ENCODE assay signal across 16 cellular contexts in the genomic region with DNA sequence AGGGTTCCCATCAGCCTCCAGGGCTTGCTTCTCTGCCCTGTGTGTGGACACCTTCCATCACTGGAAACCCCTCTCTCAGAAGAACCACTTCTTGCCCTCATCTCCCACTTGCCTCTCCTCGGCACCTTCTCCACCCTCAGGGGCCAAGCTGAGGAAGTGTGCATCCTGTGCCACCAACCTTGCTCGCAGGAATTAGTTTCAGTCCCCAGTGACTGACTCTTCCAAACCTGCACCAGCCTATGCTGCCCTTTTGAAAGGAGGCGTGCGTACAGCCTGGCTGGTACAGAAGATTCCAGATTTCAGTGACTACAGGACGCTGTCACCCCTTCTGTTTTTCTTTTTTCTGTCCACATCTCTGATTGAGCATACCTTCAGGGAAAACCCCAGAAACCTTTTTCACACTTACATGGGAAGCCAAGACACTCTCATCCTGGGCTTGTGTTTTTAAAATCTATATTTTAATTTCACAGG.
DNase-seq lines count a peak whose midpoint lies in the region; ATAC-seq lines count a peak whose summit lies in the region.
"Had no signal": no experiment of that assay in that cellular context is flagged by ENCODE, and none has a peak within 500 bp of the region (broad histone marks: within the 10 kb centered on the region; RNA-seq: fewer than 3 reads in every experiment).

No MANE protein-coding gene starts in this region.

- 81 to 84% methylated on average over 5 of the region's 5 CpGs for WGBS in aorta, 2 donors

- H3K9me3 ChIP-seq in effector memory CD4-positive, alpha-beta T cell (ENCODE audit: control insufficient read depth, low read length) = no peaks in the 10 kb centered on the region
- H3K9me3 ChIP-seq in aorta (ENCODE audit: control insufficient read depth, low read length) = no peaks in the 10 kb centered on the region
- H3K9me3 ChIP-seq: lower lobe of right lung had no signal

- H3K4me3 Mint-ChIP-seq in activated CD8-positive, alpha-beta T cell treated with anti-CD3 and anti-CD28 coated beads, Interleukin-2, amount 10 ng/mL, durations not matched to agents 7 days and 5 days = no peak overlapping the region

- H3K36me3 ChIP-seq in effector memory CD4-positive, alpha-beta T cell (ENCODE audit: control insufficient read depth, insufficient read depth, low read length) = peaks cover 62% of the 10 kb centered on the region
- H3K36me3 ChIP-seq in aorta (ENCODE audit: control insufficient read depth in 1 of 2, insufficient read depth in 2 of 2, low read length in 1 of 2) = no peaks in the 10 kb centered on the region

- H3K27me3 ChIP-seq in effector memory CD4-positive, alpha-beta T cell (replicated peaks; ENCODE audit: control insufficient read depth, insufficient read depth, low read length, poor library complexity, severe bottlenecking) = no peaks in the 10 kb centered on the region
- no peaks in the 10 kb centered on the region for H3K27me3 ChIP-seq in aorta (ENCODE audit: control insufficient read depth in 1 of 2, insufficient read depth in 2 of 2, low read length in 1 of 2)

- H3K27ac Mint-ChIP-seq in activated CD8-positive, alpha-beta T cell treated with anti-CD3 and anti-CD28 coated beads, Interleukin-2, amount 10 ng/mL, durations not matched to agents 7 days and 5 days = peak overlapping the region; percentile 83

- POLR2A ChIA-PET in activated CD8-positive, alpha-beta T cell treated with anti-CD3 and anti-CD28 coated beads, Interleukin-2, amount 10 ng/mL, durations not matched to agents 7 days and 5 days (lab: Charles Lee) = no interaction called here

- DNase-seq in stimulated activated CD4-positive, alpha-beta T cell treated with anti-CD3 and anti-CD28 coated beads, Interleukin-15, amount 100 ng/mL, for 24 hours = peak; percentile 47
- no peak for DNase-seq in stimulated activated CD4-positive, alpha-beta T cell treated with anti-CD3 and anti-CD28 coated beads, Interleukin-4, amount 100 ng/mL, for 1 hour
- peak; percentile 22 for DNase-seq in activated CD8-positive, alpha-beta T cell treated with anti-CD3 and anti-CD28 coated beads, Interleukin-2, amount 10 ng/mL, durations not matched to agents 7 days and 5 days
- no peak for DNase-seq in effector memory CD4-positive, alpha-beta T cell
- no peak for DNase-seq in aorta
- no peak for DNase-seq in activated effector memory CD4-positive, alpha-beta T cell treated with anti-CD3 and anti-CD28 coated beads, Interleukin-2, amount 50 U/mL, for 16 hours
- DNase-seq: anterior cingulate cortex; Calu3; heart right ventricle; lower lobe of right lung; NCI-H1930; stimulated activated CD4-positive, alpha-beta T cell treated with anti-CD3 and anti-CD28 coated beads, Interleukin-2, amount 100 ng/mL, for 24 hours; substantia nigra had no signal

- no peaks in the 10 kb centered on the region for H3K27me3 Mint-ChIP-seq in activated CD8-positive, alpha-beta T cell treated with anti-CD3 and anti-CD28 coated beads, Interleukin-2, amount 10 ng/mL, durations not matched to agents 7 days and 5 days (ENCODE audit: low read depth)

- peak overlapping the region; percentile 65 for H3K27ac ChIP-seq in effector memory CD4-positive, alpha-beta T cell (ENCODE audit: insufficient read depth, low read length, poor library complexity, severe bottlenecking)
- no peak overlapping the region for H3K27ac ChIP-seq in aorta (ENCODE audit: low read depth in 1 of 2, low read length in 2 of 2)
- H3K27ac ChIP-seq: heart right ventricle, lower lobe of right lung, VCaP had no signal

- H3K9me3 Mint-ChIP-seq in activated CD8-positive, alpha-beta T cell treated with anti-CD3 and anti-CD28 coated beads, Interleukin-2, amount 10 ng/mL, durations not matched to agents 7 days and 5 days (ENCODE audit: insufficient read depth) = no peaks in the 10 kb centered on the region

- H3K4me3 ChIP-seq in effector memory CD4-positive, alpha-beta T cell (ENCODE audit: insufficient read depth, low read depth, low read length, poor library complexity, severe bottlenecking) = no peak overlapping the region
- no peak overlapping the region for H3K4me3 ChIP-seq in aorta (ENCODE audit: low read length in 2 of 2)
- H3K4me3 ChIP-seq: heart right ventricle, lower lobe of right lung had no signal

- peaks cover 70% of the 10 kb centered on the region for H3K4me1 ChIP-seq in effector memory CD4-positive, alpha-beta T cell (ENCODE audit: control insufficient read depth, insufficient read depth, low read length, poor library complexity, severe bottlenecking)
- no peaks in the 10 kb centered on the region for H3K4me1 ChIP-seq in aorta (ENCODE audit: control insufficient read depth in 1 of 2, insufficient read depth in 2 of 2, low read length in 2 of 2)
- H3K4me1 ChIP-seq: heart right ventricle, lower lobe of right lung had no signal

- ATAC-seq in activated CD8-positive, alpha-beta T cell treated with anti-CD3 and anti-CD28 coated beads, Interleukin-2, amount 10 ng/mL, durations not matched to agents 7 days and 5 days = no peak
- ATAC-seq in aorta (ENCODE audit: low FRiP score) (peak; percentile 29), HG03097 (IDR thresholded peaks at IDR 0.05; ENCODE audit: low FRiP score, unreplicated experiment) (no peak), GM19463 (IDR thresholded peaks at IDR 0.05; ENCODE audit: unreplicated experiment) (no peak)
- ATAC-seq: heart right ventricle, lower lobe of right lung had no signal

- H3K36me3 Mint-ChIP-seq in activated CD8-positive, alpha-beta T cell treated with anti-CD3 and anti-CD28 coated beads, Interleukin-2, amount 10 ng/mL, durations not matched to agents 7 days and 5 days (ENCODE audit: low read depth) = peaks cover 93% of the 10 kb centered on the region

- intact Hi-C loops in aorta (cut with DNase I) = no loop called here

- H3K4me1 Mint-ChIP-seq in activated CD8-positive, alpha-beta T cell treated with anti-CD3 and anti-CD28 coated beads, Interleukin-2, amount 10 ng/mL, durations not matched to agents 7 days and 5 days (ENCODE audit: low read depth) = peaks cover 92% of the 10 kb centered on the region

- CTCF ChIA-PET in activated CD8-positive, alpha-beta T cell treated with anti-CD3 and anti-CD28 coated beads, Interleukin-2, amount 10 ng/mL, durations not matched to agents 7 days and 5 days (lab: Charles Lee) = interaction anchor here (1.0 to 7.3 kb wide), 4 partner anchors 18 to 167 kb away, joined by 3 to 166 read pairs (median 83); no protein-coding TSS in a partner anchor

Comparison
In these comparisons a context has a peak if more than half of its experiments do, and no peak if none do; other contexts are left out.
1. DNase-seq: peak in stimulated activated CD4-positive, alpha-beta T cell treated with anti-CD3 and anti-CD28 coated beads, Interleukin-15, amount 100 ng/mL, for 24 hours (single experiment) and activated CD8-positive, alpha-beta T cell treated with anti-CD3 and anti-CD28 coated beads, Interleukin-2, amount 10 ng/mL, durations not matched to agents 7 days and 5 days (single experiment); none in stimulated activated CD4-positive, alpha-beta T cell treated with anti-CD3 and anti-CD28 coated beads, Interleukin-4, amount 100 ng/mL, for 1 hour (single experiment), effector memory CD4-positive, alpha-beta T cell (0 of 3), aorta (0 of 2) and activated effector memory CD4-positive, alpha-beta T cell treated with anti-CD3 and anti-CD28 coated beads, Interleukin-2, amount 50 U/mL, for 16 hours (single experiment).